ENCODE assay signal across 2 cellular contexts in the genomic region with DNA sequence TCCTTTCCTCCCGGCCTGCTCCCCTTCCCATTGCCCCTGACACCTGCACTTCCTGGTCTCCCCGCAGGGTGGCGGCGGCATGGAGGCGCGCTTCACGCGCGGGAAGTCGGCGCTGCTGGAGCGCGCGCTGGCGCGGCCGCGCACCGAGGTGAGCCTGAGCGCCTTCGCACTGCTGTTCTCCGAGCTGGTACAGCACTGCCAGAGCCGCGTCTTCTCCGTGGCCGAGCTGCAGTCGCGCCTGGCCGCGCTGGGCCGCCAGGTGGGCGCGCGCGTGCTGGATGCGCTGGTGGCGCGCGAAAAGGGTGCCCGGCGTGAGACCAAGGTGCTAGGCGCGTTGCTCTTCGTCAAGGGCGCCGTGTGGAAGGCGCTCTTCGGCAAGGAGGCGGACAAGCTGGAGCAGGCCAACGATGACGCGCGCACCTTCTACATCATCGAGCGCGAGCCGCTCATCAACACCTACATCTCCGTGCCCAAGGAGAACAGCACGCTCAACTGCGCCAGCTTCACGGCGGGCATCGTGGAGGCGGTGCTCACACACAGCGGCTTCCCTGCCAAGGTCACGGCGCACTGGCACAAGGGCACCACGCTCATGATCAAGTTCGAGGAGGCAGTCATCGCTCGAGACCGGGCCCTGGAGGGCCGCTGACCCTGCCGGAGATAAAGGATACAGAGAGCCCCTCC.
TF ChIP-seq lines count a peak whose summit lies in the region.

No MANE protein-coding gene starts in this region.

TF ChIP-seq in GM23338, 12 proteins besides CTCF, POLR2A, EP300 and RAD21 (continued from another document):
- TF ChIP-seq, protein P1, sequence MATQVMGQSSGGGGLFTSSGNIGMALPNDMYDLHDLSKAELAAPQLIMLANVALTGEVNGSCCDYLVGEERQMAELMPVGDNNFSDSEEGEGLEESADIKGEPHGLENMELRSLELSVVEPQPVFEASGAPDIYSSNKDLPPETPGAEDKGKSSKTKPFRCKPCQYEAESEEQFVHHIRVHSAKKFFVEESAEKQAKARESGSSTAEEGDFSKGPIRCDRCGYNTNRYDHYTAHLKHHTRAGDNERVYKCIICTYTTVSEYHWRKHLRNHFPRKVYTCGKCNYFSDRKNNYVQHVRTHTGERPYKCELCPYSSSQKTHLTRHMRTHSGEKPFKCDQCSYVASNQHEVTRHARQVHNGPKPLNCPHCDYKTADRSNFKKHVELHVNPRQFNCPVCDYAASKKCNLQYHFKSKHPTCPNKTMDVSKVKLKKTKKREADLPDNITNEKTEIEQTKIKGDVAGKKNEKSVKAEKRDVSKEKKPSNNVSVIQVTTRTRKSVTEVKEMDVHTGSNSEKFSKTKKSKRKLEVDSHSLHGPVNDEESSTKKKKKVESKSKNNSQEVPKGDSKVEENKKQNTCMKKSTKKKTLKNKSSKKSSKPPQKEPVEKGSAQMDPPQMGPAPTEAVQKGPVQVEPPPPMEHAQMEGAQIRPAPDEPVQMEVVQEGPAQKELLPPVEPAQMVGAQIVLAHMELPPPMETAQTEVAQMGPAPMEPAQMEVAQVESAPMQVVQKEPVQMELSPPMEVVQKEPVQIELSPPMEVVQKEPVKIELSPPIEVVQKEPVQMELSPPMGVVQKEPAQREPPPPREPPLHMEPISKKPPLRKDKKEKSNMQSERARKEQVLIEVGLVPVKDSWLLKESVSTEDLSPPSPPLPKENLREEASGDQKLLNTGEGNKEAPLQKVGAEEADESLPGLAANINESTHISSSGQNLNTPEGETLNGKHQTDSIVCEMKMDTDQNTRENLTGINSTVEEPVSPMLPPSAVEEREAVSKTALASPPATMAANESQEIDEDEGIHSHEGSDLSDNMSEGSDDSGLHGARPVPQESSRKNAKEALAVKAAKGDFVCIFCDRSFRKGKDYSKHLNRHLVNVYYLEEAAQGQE (IDR thresholded peaks at IDR 0.05; ENCODE audit: unreplicated experiment) = no peak
- TF ChIP-seq, protein P2, sequence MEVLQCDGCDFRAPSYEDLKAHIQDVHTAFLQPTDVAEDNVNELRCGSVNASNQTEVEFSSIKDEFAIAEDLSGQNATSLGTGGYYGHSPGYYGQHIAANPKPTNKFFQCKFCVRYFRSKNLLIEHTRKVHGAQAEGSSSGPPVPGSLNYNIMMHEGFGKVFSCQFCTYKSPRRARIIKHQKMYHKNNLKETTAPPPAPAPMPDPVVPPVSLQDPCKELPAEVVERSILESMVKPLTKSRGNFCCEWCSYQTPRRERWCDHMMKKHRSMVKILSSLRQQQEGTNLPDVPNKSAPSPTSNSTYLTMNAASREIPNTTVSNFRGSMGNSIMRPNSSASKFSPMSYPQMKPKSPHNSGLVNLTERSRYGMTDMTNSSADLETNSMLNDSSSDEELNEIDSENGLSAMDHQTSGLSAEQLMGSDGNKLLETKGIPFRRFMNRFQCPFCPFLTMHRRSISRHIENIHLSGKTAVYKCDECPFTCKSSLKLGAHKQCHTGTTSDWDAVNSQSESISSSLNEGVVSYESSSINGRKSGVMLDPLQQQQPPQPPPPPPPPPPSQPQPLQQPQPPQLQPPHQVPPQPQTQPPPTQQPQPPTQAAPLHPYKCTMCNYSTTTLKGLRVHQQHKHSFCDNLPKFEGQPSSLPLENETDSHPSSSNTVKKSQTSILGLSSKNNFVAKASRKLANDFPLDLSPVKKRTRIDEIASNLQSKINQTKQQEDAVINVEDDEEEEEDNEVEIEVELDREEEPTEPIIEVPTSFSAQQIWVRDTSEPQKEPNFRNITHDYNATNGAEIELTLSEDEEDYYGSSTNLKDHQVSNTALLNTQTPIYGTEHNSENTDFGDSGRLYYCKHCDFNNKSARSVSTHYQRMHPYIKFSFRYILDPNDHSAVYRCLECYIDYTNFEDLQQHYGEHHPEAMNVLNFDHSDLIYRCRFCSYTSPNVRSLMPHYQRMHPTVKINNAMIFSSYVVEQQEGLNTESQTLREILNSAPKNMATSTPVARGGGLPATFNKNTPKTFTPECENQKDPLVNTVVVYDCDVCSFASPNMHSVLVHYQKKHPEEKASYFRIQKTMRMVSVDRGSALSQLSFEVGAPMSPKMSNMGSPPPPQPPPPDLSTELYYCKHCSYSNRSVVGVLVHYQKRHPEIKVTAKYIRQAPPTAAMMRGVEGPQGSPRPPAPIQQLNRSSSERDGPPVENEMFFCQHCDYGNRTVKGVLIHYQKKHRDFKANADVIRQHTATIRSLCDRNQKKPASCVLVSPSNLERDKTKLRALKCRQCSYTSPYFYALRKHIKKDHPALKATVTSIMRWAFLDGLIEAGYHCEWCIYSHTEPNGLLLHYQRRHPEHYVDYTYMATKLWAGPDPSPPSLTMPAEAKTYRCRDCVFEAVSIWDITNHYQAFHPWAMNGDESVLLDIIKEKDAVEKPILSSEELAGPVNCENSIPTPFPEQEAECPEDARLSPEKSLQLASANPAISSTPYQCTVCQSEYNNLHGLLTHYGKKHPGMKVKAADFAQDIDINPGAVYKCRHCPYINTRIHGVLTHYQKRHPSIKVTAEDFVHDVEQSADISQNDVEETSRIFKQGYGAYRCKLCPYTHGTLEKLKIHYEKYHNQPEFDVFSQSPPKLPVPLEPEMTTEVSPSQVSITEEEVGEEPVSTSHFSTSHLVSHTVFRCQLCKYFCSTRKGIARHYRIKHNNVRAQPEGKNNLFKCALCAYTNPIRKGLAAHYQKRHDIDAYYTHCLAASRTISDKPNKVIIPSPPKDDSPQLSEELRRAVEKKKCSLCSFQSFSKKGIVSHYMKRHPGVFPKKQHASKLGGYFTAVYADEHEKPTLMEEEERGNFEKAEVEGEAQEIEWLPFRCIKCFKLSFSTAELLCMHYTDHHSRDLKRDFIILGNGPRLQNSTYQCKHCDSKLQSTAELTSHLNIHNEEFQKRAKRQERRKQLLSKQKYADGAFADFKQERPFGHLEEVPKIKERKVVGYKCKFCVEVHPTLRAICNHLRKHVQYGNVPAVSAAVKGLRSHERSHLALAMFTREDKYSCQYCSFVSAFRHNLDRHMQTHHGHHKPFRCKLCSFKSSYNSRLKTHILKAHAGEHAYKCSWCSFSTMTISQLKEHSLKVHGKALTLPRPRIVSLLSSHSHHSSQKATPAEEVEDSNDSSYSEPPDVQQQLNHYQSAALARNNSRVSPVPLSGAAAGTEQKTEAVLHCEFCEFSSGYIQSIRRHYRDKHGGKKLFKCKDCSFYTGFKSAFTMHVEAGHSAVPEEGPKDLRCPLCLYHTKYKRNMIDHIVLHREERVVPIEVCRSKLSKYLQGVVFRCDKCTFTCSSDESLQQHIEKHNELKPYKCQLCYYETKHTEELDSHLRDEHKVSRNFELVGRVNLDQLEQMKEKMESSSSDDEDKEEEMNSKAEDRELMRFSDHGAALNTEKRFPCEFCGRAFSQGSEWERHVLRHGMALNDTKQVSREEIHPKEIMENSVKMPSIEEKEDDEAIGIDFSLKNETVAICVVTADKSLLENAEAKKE (CRISPR knock-in tag; IDR thresholded peaks at IDR 0.05) = no peak
- no peak for TF ChIP-seq CREB1 (CRISPR knock-in tag; IDR thresholded peaks at IDR 0.05; ENCODE audit: low read depth)
- no peak for TF ChIP-seq ZNF114 (CRISPR knock-in tag; IDR thresholded peaks at IDR 0.05)
- TF ChIP-seq ZNF331 (CRISPR knock-in tag; IDR thresholded peaks at IDR 0.05; ENCODE audit: low read depth) = no peak
- no peak for TF ChIP-seq JUNB (IDR thresholded peaks at IDR 0.05; ENCODE audit: unreplicated experiment)

TF ChIP-seq in WTC11, 78 proteins besides CTCF, POLR2A, EP300 and RAD21 (continued from another document):
- TF ChIP-seq, protein P3, sequence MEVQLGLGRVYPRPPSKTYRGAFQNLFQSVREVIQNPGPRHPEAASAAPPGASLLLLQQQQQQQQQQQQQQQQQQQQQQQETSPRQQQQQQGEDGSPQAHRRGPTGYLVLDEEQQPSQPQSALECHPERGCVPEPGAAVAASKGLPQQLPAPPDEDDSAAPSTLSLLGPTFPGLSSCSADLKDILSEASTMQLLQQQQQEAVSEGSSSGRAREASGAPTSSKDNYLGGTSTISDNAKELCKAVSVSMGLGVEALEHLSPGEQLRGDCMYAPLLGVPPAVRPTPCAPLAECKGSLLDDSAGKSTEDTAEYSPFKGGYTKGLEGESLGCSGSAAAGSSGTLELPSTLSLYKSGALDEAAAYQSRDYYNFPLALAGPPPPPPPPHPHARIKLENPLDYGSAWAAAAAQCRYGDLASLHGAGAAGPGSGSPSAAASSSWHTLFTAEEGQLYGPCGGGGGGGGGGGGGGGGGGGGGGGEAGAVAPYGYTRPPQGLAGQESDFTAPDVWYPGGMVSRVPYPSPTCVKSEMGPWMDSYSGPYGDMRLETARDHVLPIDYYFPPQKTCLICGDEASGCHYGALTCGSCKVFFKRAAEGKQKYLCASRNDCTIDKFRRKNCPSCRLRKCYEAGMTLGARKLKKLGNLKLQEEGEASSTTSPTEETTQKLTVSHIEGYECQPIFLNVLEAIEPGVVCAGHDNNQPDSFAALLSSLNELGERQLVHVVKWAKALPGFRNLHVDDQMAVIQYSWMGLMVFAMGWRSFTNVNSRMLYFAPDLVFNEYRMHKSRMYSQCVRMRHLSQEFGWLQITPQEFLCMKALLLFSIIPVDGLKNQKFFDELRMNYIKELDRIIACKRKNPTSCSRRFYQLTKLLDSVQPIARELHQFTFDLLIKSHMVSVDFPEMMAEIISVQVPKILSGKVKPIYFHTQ (CRISPR knock-in tag; IDR thresholded peaks at IDR 0.05) = no peak
- TF ChIP-seq, protein P4, sequence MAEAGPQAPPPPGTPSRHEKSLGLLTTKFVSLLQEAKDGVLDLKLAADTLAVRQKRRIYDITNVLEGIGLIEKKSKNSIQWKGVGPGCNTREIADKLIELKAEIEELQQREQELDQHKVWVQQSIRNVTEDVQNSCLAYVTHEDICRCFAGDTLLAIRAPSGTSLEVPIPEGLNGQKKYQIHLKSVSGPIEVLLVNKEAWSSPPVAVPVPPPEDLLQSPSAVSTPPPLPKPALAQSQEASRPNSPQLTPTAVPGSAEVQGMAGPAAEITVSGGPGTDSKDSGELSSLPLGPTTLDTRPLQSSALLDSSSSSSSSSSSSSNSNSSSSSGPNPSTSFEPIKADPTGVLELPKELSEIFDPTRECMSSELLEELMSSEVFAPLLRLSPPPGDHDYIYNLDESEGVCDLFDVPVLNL (CRISPR knock-in tag; IDR thresholded peaks at IDR 0.05; ENCODE audit: borderline replicate concordance, low read depth) = no peak
